In the genomic region with DNA sequence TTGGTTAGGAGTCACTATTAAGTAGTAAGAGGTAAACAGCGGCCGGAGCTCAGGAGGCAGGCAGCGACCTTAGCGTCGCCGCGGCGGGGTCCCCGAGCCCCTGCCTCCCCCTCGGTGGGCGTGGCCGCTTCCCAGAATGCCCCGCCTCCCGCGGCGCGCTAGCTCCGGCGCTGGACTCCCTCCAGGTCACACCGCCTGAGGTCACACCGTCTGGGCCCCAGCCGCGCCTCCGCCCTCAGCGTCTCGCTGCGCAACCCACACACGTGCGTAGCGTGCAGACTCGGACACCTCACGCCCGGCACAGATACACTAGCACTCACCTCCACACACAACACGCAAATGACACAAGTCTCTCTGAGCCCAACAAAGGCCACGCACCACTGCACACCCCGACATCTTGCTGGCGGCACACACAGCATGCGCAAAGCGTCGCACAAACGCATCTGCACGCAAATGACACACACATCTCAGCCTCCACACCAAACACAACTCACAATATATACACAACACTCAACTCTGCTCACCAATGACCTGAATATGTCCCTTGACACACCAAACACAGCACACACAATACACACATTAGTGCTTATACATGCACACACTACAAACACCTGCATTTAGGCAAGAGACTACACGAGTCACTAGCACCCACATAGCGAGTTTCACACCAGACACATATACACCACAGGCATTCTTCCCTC, we compare ENCODE assay signal across 13 cellular contexts. TPM values are rescaled to one million over a fixed set of nuclear protein-coding genes. Genes with fewer than 3 reads are reported as not detected.
A peak's percentile ranks its signal among the peaks of the same experiment; 100 is the strongest.
DNase-seq lines count a peak whose midpoint lies in the region; ATAC-seq, FAIRE-seq and TF ChIP-seq lines count a peak whose summit lies in the region.
"Had no signal": no experiment of that assay in that cellular context is flagged by ENCODE, and none has a peak within 500 bp of the region (broad histone marks: within the 10 kb centered on the region; RNA-seq: fewer than 3 reads in every experiment).

No MANE protein-coding gene starts in this region.

- no peak overlapping the region for H3K27ac ChIP-seq in iPS-18a (ENCODE audit: low read length)
- H3K27ac ChIP-seq in psoas muscle: no peak overlapping the region
- no peak overlapping the region for H3K27ac ChIP-seq in ascending aorta
- H3K27ac ChIP-seq: C4-2B had no signal

- intact Hi-C loops in psoas muscle (cut with DNase I): no loop called here
- intact Hi-C loops in ascending aorta (cut with DNase I): no loop called here

- H3K36me3 Mint-ChIP-seq in chondrocyte (ENCODE audit: low read depth): no peaks in the 10 kb centered on the region

- H3K4me3 Mint-ChIP-seq in chondrocyte (ENCODE audit: unreplicated experiment): no peak overlapping the region
- H3K4me3 Mint-ChIP-seq: activated T-cell treated with anti-CD3 and anti-CD28 coated beads, Interleukin-2, amount 50 U/mL, for 72 hours had no signal

- H3K36me3 ChIP-seq in iPS-18a (ENCODE audit: control insufficient read depth, low read depth, low read length): no peaks in the 10 kb centered on the region
- H3K36me3 ChIP-seq in psoas muscle (ENCODE audit: insufficient read depth in 1 of 2, low read depth in 1 of 2): no peaks in the 10 kb centered on the region
- H3K36me3 ChIP-seq in ascending aorta: no peaks in the 10 kb centered on the region

- H3K27ac Mint-ChIP-seq in chondrocyte (ENCODE audit: unreplicated experiment): no peak overlapping the region
- H3K27ac Mint-ChIP-seq: activated T-cell treated with anti-CD3 and anti-CD28 coated beads, Interleukin-2, amount 50 U/mL, for 72 hours had no signal

- no peak for DNase-seq in GM12891 (ENCODE audit: insufficient read length, low spot score)
- peak; percentile 25 for DNase-seq in chondrocyte (ENCODE audit: low spot score)
- peak; percentile 65 to 82 for DNase-seq in psoas muscle
- no peak for DNase-seq in D721Med (ENCODE audit: insufficient read length, low spot score)
- no peak for DNase-seq in ascending aorta (ENCODE audit: low spot score in 2 of 2)
- DNase-seq: activated T-cell treated with anti-CD3 and anti-CD28 coated beads, Interleukin-2, amount 50 U/mL, for 72 hours; KG1; NCI-H510A treated with DMSO at 0.1 percent for 48 hours; T1000 had no signal

- FAIRE-seq in GM12891 (lab: Jason Lieb, UNC) (peak; percentile 20), D721Med (lab: Jason Lieb, UNC) (no peak)

- no peaks in the 10 kb centered on the region for H3K27me3 Mint-ChIP-seq in chondrocyte (ENCODE audit: low read depth)

- H3K9me3 ChIP-seq in iPS-18a (ENCODE audit: control insufficient read depth, low read depth, low read length) (no peaks in the 10 kb centered on the region), psoas muscle (no peaks in the 10 kb centered on the region), ascending aorta (no peaks in the 10 kb centered on the region)

- TF ChIP-seq POLR2A in GM12891 (IDR thresholded peaks at IDR 0.05; ENCODE audit: low read depth, low read length): no peak

- peak; percentile 50 to 86 (median 75) for ATAC-seq in psoas muscle
- ATAC-seq in HG03469 (IDR thresholded peaks at IDR 0.05; ENCODE audit: unreplicated experiment): no peak
- ATAC-seq in HG03045 (IDR thresholded peaks at IDR 0.05; ENCODE audit: unreplicated experiment): no peak
- ATAC-seq: activated T-cell treated with anti-CD3 and anti-CD28 coated beads, Interleukin-2, amount 50 U/mL, for 72 hours had no signal

- H3K4me3 ChIP-seq in iPS-18a (ENCODE audit: low read length) (peak overlapping the region; percentile 11), psoas muscle (peak overlapping the region; percentile 48), ascending aorta (peak overlapping the region in 1 of 2 donors; percentile 41)

- H3K9me3 Mint-ChIP-seq in chondrocyte (ENCODE audit: low read depth): no peaks in the 10 kb centered on the region
- H3K9me3 Mint-ChIP-seq: activated T-cell treated with anti-CD3 and anti-CD28 coated beads, Interleukin-2, amount 50 U/mL, for 72 hours had no signal

- H3K4me1 Mint-ChIP-seq in chondrocyte (ENCODE audit: low read depth): peaks cover 7% of the 10 kb centered on the region

- H3K4me1 ChIP-seq in iPS-18a (ENCODE audit: control insufficient read depth, low read depth, low read length) (peaks cover 3% of the 10 kb centered on the region), psoas muscle (peaks cover 10% of the 10 kb centered on the region), ascending aorta (peaks cover 0 to 2% of the 10 kb centered on the region in 2 donors)

- 24 to 26% (median 25%) methylated on average over 41 to 44 of the region's 44 CpGs for WGBS in psoas muscle, 3 donors

- H3K27me3 ChIP-seq in iPS-18a (ENCODE audit: control insufficient read depth, insufficient read depth, low read length): peaks cover 10% of the 10 kb centered on the region
- H3K27me3 ChIP-seq in psoas muscle (ENCODE audit: insufficient read depth in 3 of 3, low read length in 2 of 3): peaks cover 0 to 10% (median 0%) of the 10 kb centered on the region in 3 donors
- no peaks in the 10 kb centered on the region for H3K27me3 ChIP-seq in ascending aorta

- no peak overlapping the region for H3K9ac ChIP-seq in iPS-18a (ENCODE audit: low read length)

- no peak for TF ChIP-seq CTCF in chondrocyte (IDR thresholded peaks at IDR 0.05)
- no peak for TF ChIP-seq CTCF in psoas muscle (IDR thresholded peaks at IDR 0.05)
- no peak for TF ChIP-seq CTCF in D721Med (IDR thresholded peaks at IDR 0.05; ENCODE audit: insufficient read depth, missing control alignments)
- no peak for TF ChIP-seq CTCF in ascending aorta (IDR thresholded peaks at IDR 0.05)

TF ChIP-seq in GM12891, 5 proteins besides CTCF, POLR2A, EP300 and RAD21:
- TF ChIP-seq POU2F2 (IDR thresholded peaks at IDR 0.05; ENCODE audit: low read depth, low read length): no peak
- TF ChIP-seq TAF1 (IDR thresholded peaks at IDR 0.05; ENCODE audit: low read depth, low read length): no peak
- TF ChIP-seq SPI1 (IDR thresholded peaks at IDR 0.05; ENCODE audit: low read depth, low read length): no peak
- no peak for TF ChIP-seq PAX5 (IDR thresholded peaks at IDR 0.05; ENCODE audit: insufficient read depth, low read length, severe bottlenecking)
- no peak for TF ChIP-seq POLR2AphosphoS5 (IDR thresholded peaks at IDR 0.05; ENCODE audit: low read depth, low read length)

RNA-seq across cellular contexts. Expression of a gene that starts 17.6 kb away (rescaled TPM):
- 206 TPM for polyA plus RNA-seq in GM12891 (2012; ENCODE audit: low read depth, missing spikeins)
- total RNA-seq in chondrocyte (230 to 303 TPM (median 301 TPM) in 3 replicates), psoas muscle (100 to 1,000 TPM in 3 of 4 donors, 10 to 100 TPM in 1; 39.2 to 666 (median 157) TPM), ascending aorta (353 TPM)
- polyA plus RNA-seq in psoas muscle: 100 to 1,000 TPM; 130 to 415 (median 273) TPM

RNA-seq across cellular contexts. Expression of a gene that starts 36.7 kb away (rescaled TPM):
- polyA plus RNA-seq in GM12891 (2012; ENCODE audit: low read depth, missing spikeins): 0.10 TPM
- total RNA-seq in chondrocyte: not detected in 3 replicates
- total RNA-seq in psoas muscle: under 1 TPM in 1 of 4 donors, not detected in 3; 0.06 TPM
- under 1 TPM in 1 of 3 donors, not detected in 2; 0.01 TPM for polyA plus RNA-seq in psoas muscle
- 0.21 TPM for total RNA-seq in ascending aorta

Comparison
In these comparisons a context has a peak if more than half of its experiments do, and no peak if none do; other contexts are left out.
1. DNase-seq: peak in chondrocyte (single experiment) and psoas muscle (2 of 2); none in GM12891 (single experiment), D721Med (single experiment) and ascending aorta (0 of 2).
2. ATAC-seq: peak in psoas muscle (4 of 4); none in HG03469 (single experiment) and HG03045 (single experiment).